In the genomic region with DNA sequence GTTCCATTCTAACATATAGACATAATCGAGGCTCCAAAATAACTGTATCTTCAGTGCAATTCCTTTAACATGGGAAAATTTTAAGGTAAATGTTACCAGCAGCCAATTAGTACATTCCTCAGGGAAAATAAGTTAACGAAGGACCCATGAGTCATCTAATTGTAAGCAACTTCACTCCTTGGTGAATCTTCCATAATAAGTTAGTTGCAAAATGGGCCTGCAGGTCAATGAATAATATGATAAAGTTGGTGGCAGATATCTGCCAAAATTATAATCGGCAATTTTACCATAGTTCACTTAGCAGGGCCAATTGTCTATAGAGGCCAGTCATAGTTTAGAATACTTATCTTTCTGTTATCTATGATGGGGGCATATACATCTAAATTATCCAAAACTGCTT, we compare ENCODE assay signal across 2 cellular contexts.
TF ChIP-seq lines count a peak whose summit lies in the region.

No MANE protein-coding gene starts in this region.

TF ChIP-seq in GM23338, 12 proteins besides CTCF, POLR2A, EP300 and RAD21:
- TF ChIP-seq ZNF462 (CRISPR knock-in tag; IDR thresholded peaks at IDR 0.05): no peak

TF ChIP-seq in GM12878, 131 proteins besides CTCF, POLR2A, EP300 and RAD21:
- TF ChIP-seq CHD1 (IDR thresholded peaks at IDR 0.05; ENCODE audit: low read depth, low read length) (no peak), TBL1XR1 (IDR thresholded peaks at IDR 0.05; ENCODE audit: low read depth, low read length) (no peak), BCL11A (IDR thresholded peaks at IDR 0.05; ENCODE audit: low read depth, low read length) (no peak), SUPT20H (IDR thresholded peaks at IDR 0.05; ENCODE audit: borderline replicate concordance, control insufficient read depth, low read depth, low read length) (no peak), CBX5 (IDR thresholded peaks at IDR 0.05; ENCODE audit: low read depth) (no peak), EGR1 (IDR thresholded peaks at IDR 0.05; ENCODE audit: borderline replicate concordance in 1 of 2, low read depth in 2 of 2, low read length in 2 of 2) (no peak), NR2C2 (IDR thresholded peaks at IDR 0.05; ENCODE audit: borderline replicate concordance, control insufficient read depth, insufficient read length, low read depth) (no peak), RBBP5 (conservative IDR thresholded peaks at IDR 0.05) (no peak), ZBED1 (IDR thresholded peaks at IDR 0.05; ENCODE audit: borderline replicate concordance) (no peak), HDGF (IDR thresholded peaks at IDR 0.05) (no peak), BACH1 (IDR thresholded peaks at IDR 0.05; ENCODE audit: borderline replicate concordance) (no peak), EED (IDR thresholded peaks at IDR 0.05; ENCODE audit: low read depth) (no peak), TCF12 (IDR thresholded peaks at IDR 0.05; ENCODE audit: low read depth, low read length) (no peak), PBX3 (IDR thresholded peaks at IDR 0.05; ENCODE audit: insufficient replicate concordance, low read depth, low read length) (no peak)
- TF ChIP-seq, protein P1, sequence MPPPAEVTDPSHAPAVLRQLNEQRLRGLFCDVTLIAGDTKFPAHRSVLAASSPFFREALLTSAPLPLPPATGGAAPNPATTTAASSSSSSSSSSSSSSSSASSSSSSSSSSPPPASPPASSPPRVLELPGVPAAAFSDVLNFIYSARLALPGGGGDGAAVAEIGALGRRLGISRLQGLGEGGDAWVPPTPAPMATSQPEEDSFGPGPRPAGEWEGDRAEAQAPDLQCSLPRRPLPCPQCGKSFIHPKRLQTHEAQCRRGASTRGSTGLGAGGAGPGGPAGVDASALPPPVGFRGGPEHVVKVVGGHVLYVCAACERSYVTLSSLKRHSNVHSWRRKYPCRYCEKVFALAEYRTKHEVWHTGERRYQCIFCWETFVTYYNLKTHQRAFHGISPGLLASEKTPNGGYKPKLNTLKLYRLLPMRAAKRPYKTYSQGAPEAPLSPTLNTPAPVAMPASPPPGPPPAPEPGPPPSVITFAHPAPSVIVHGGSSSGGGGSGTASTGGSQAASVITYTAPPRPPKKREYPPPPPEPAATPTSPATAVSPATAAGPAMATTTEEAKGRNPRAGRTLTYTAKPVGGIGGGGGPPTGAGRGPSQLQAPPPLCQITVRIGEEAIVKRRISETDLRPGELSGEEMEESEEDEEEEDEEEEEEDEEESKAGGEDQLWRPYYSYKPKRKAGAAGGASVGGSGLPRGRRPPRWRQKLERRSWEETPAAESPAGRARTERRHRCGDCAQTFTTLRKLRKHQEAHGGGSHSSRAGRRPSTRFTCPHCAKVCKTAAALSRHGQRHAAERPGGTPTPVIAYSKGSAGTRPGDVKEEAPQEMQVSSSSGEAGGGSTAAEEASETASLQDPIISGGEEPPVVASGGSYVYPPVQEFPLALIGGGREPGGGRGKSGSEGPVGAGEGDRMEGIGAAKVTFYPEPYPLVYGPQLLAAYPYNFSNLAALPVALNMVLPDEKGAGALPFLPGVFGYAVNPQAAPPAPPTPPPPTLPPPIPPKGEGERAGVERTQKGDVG (CRISPR knock-in tag; IDR thresholded peaks at IDR 0.05): no peak
- TF ChIP-seq, protein P2, sequence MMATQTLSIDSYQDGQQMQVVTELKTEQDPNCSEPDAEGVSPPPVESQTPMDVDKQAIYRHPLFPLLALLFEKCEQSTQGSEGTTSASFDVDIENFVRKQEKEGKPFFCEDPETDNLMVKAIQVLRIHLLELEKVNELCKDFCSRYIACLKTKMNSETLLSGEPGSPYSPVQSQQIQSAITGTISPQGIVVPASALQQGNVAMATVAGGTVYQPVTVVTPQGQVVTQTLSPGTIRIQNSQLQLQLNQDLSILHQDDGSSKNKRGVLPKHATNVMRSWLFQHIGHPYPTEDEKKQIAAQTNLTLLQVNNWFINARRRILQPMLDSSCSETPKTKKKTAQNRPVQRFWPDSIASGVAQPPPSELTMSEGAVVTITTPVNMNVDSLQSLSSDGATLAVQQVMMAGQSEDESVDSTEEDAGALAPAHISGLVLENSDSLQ (IDR thresholded peaks at IDR 0.05): no peak
